Comparison of ENCODE assay signal across 27 cellular contexts in the genomic region with DNA sequence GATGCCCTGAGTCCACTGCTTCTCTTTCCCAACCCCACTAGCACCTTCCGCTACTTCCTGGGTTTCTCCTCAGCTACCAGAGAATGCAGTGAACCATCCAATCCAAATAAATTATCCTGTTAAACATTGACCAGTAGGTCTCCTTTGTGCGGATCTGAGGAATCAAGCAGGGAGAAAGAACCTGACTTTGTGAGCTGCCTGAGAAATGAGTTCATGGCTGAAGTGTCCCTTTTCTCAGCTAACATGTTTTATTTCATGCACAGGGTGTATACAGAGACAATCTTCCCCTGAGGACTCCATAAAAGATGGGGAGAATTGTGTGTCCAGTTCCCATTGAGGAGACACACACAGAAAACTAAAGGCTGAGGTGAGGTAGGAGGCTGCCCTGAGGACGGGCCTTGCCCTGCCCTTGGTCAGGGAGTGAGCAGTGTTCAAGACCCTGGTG.
A peak's percentile ranks its signal among the peaks of the same experiment; 100 is the strongest.
DNase-seq lines count a peak whose midpoint lies in the region; ATAC-seq, FAIRE-seq and TF ChIP-seq lines count a peak whose summit lies in the region.
"Had no signal": no experiment of that assay in that cellular context is flagged by ENCODE, and none has a peak within 500 bp of the region (broad histone marks: within the 10 kb centered on the region; RNA-seq: fewer than 3 reads in every experiment).

No MANE protein-coding gene starts in this region.

- no peaks in the 10 kb centered on the region for H3K36me3 Mint-ChIP-seq in nephron progenitor cell (ENCODE audit: low read depth)
- H3K36me3 Mint-ChIP-seq: activated CD8-positive, alpha-beta memory T cell treated with anti-CD3 and anti-CD28 coated beads, Interleukin-2, amount 10 ng/mL, durations not matched to agents 7 days and 5 days; naive thymus-derived CD4-positive, alpha-beta T cell had no signal

- H3K27ac Mint-ChIP-seq in nephron progenitor cell, result no peak overlapping the region
- H3K27ac Mint-ChIP-seq: activated CD8-positive, alpha-beta memory T cell treated with anti-CD3 and anti-CD28 coated beads, Interleukin-2, amount 10 ng/mL, durations not matched to agents 7 days and 5 days; activated T-cell treated with anti-CD3 and anti-CD28 coated beads, Interleukin-2, amount 50 U/mL, for 72 hours; naive thymus-derived CD4-positive, alpha-beta T cell had no signal

- H3K36me3 ChIP-seq in kidney (ENCODE audit: control insufficient read depth in 1 of 2, insufficient read depth in 2 of 2, low read length in 2 of 2), result no peaks in the 10 kb centered on the region
- H3K36me3 ChIP-seq: BLaER1 treated with 17β-estradiol and CSF1 and Interleukin-3, amounts not matched to agents 10 nM and 100 nM; Peyer's patch; spleen had no signal

- H3K9me3 Mint-ChIP-seq in nephron progenitor cell, result no peaks in the 10 kb centered on the region
- H3K9me3 Mint-ChIP-seq: activated T-cell treated with anti-CD3 and anti-CD28 coated beads, Interleukin-2, amount 50 U/mL, for 72 hours; naive thymus-derived CD4-positive, alpha-beta T cell had no signal

- peak overlapping the region; percentile 41 for H3K4me3 Mint-ChIP-seq in nephron progenitor cell
- H3K4me3 Mint-ChIP-seq: activated CD8-positive, alpha-beta memory T cell treated with anti-CD3 and anti-CD28 coated beads, Interleukin-2, amount 10 ng/mL, durations not matched to agents 7 days and 5 days; activated T-cell treated with anti-CD3 and anti-CD28 coated beads, Interleukin-2, amount 50 U/mL, for 72 hours; naive thymus-derived CD4-positive, alpha-beta T cell had no signal

- H3K4me1 Mint-ChIP-seq in nephron progenitor cell, result peaks cover 25% of the 10 kb centered on the region
- H3K4me1 Mint-ChIP-seq: activated CD8-positive, alpha-beta memory T cell treated with anti-CD3 and anti-CD28 coated beads, Interleukin-2, amount 10 ng/mL, durations not matched to agents 7 days and 5 days had no signal

- no peak for ATAC-seq in GM18868 (IDR thresholded peaks at IDR 0.05; ENCODE audit: unreplicated experiment)
- ATAC-seq: activated CD8-positive, alpha-beta memory T cell treated with anti-CD3 and anti-CD28 coated beads, Interleukin-2, amount 10 ng/mL, durations not matched to agents 7 days and 5 days; activated T-cell treated with anti-CD3 and anti-CD28 coated beads, Interleukin-2, amount 50 U/mL, for 72 hours; left ventricle myocardium superior; naive thymus-derived CD4-positive, alpha-beta T cell had no signal

- peaks cover 99% of the 10 kb centered on the region for H3K27me3 Mint-ChIP-seq in nephron progenitor cell (ENCODE audit: low read depth, poor library complexity)

- DNase-seq in COLO668 (lab: John Stamatoyannopoulos, UW; ENCODE audit: unreplicated experiment) (peak; percentile 42), NCI-H526 treated with DMSO at 0.1 percent for 48 hours (lab: John Stamatoyannopoulos, UW) (peak; percentile 0), kidney (no peak), nephron progenitor cell (no peak), DMS 273 (lab: John Stamatoyannopoulos, UW; ENCODE audit: unreplicated experiment) (no peak), HT-29 (ENCODE audit: low spot score) (no peak)
- DNase-seq in activated CD8-positive, alpha-beta memory T cell treated with anti-CD3 and anti-CD28 coated beads, Interleukin-2, amount 50 U/mL, for 4 hours, result no peak
- DNase-seq: activated CD4-positive, CD25-positive, alpha-beta regulatory T cell; activated CD8-positive, alpha-beta memory T cell treated with anti-CD3 and anti-CD28 coated beads, Interleukin-2, amount 10 ng/mL, durations not matched to agents 7 days and 5 days; activated naive CD4-positive, alpha-beta T cell treated with Interleukin-2 at 50 U/mL for 16 hours; activated T-cell treated with anti-CD3 and anti-CD28 coated beads, Interleukin-2, amount 50 U/mL, for 72 hours; Calu3; HCEC 1CT; Kasumi-1; left ventricle myocardium superior; MV-4-11; naive thymus-derived CD4-positive, alpha-beta T cell; NCI-H1694 treated with DMSO at 0.1 percent for 48 hours; NCI-H524 treated with DMSO at 0.1 percent for 48 hours; Peyer's patch; retina; SIG-M5; stimulated activated CD4-positive, alpha-beta T cell treated with anti-CD3 and anti-CD28 coated beads, Interleukin-2, amount 100 ng/mL, for 48 hours; substantia nigra had no signal

- TF ChIP-seq CTCF in kidney (IDR thresholded peaks at IDR 0.05; ENCODE audit: borderline replicate concordance, extremely low read depth, insufficient read depth) (no peak), nephron progenitor cell (IDR thresholded peaks at IDR 0.05) (no peak)

- intact Hi-C loops in kidney (cut with DNase I), result no loop called here

- peak overlapping the region; percentile 5 to 23 for H3K9ac ChIP-seq in kidney (ENCODE audit: low read length in 2 of 2)
- H3K9ac ChIP-seq: BLaER1 treated with 17β-estradiol and CSF1 and Interleukin-3, amounts not matched to agents 10 nM and 100 nM had no signal

- H3K27ac ChIP-seq in kidney (ENCODE audit: low read depth in 2 of 2, low read length in 2 of 2), result peak overlapping the region; percentile 69 to 77
- H3K27ac ChIP-seq: BLaER1 treated with 17β-estradiol and CSF1 and Interleukin-3, amounts not matched to agents 10 nM and 100 nM; Peyer's patch; spleen had no signal

- peak overlapping the region; percentile 25 to 54 for H3K4me3 ChIP-seq in kidney (ENCODE audit: low read length in 2 of 2)
- H3K4me3 ChIP-seq: BLaER1 treated with 17β-estradiol and CSF1 and Interleukin-3, amounts not matched to agents 10 nM and 100 nM; Peyer's patch; spleen had no signal

- H3K4me1 ChIP-seq in kidney (ENCODE audit: control insufficient read depth in 1 of 2, insufficient read depth in 1 of 2, low read depth in 1 of 2, low read length in 2 of 2), result peaks cover 20 to 26% of the 10 kb centered on the region in 2 donors
- H3K4me1 ChIP-seq: Peyer's patch had no signal

- peak; percentile 76 for FAIRE-seq in kidney (lab: Jason Lieb, UNC)

- H3K9me3 ChIP-seq in kidney (ENCODE audit: control insufficient read depth in 1 of 2, low read length in 2 of 2), result no peaks in the 10 kb centered on the region
- H3K9me3 ChIP-seq: BLaER1 treated with 17β-estradiol and CSF1 and Interleukin-3, amounts not matched to agents 10 nM and 100 nM; Peyer's patch; spleen had no signal

Comparison
In these comparisons a context has a peak if more than half of its experiments do, and no peak if none do; other contexts are left out.
1. DNase-seq: peak in COLO668 (single experiment) and NCI-H526 treated with DMSO at 0.1 percent for 48 hours (single experiment); none in kidney (single experiment), nephron progenitor cell (single experiment), DMS 273 (single experiment), HT-29 (single experiment) and activated CD8-positive, alpha-beta memory T cell treated with anti-CD3 and anti-CD28 coated beads, Interleukin-2, amount 50 U/mL, for 4 hours (single experiment).